In the genomic region with DNA sequence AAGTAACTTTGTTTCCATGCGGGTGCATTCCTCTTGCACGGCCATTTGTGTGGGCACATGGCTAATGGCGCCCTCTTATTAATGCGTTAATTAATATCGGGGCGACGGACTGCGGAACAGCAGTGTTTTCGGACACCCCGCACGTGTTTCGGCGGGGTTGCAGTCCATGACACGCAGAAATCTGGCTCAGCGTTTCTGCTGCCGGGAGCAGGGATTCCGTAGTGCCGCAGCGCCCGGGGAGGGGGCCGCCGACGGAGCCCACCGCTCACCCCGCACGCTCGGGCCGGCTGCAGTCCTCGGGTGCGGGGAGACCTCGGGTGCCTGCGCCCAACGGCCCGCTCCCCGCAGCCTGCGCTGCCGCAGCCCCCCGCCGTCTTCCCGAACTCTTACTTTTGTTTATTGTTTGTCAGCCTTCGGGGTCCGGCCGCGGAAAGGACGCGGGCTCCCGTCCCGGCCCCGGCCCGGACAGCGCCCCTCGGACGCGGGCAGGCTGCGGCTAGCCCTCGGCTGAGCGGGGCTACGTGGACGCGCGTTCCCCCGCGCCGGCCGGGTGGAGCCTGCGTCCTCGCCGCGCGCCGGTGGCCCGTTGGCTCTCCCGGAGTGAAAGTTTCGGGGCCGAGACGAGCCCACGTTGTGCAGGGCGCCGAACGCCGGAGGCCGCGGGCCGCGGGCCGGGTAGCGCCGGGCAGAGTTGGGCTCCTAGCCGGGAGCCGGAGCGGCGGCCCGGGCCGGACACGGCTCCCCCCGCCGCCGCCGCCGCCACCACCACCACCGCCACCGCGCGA, we compare ENCODE assay signal across 8 cellular contexts. TPM values are rescaled to one million over a fixed set of nuclear protein-coding genes. Genes with fewer than 3 reads are reported as not detected.
DNase-seq lines count a peak whose midpoint lies in the region; ATAC-seq and TF ChIP-seq lines count a peak whose summit lies in the region.

No MANE protein-coding gene starts in this region.

- H3K27ac ChIP-seq in body of pancreas (peak overlapping the region; percentile 82 to 91 (median 88)), iPS-20b (ENCODE audit: low read length) (no peak overlapping the region), gastrocnemius medialis (peak overlapping the region; percentile 90 to 96 (median 95))

- in situ Hi-C loops in G401 (cut with HindIII; ENCODE audit: low sequenced_read_pairs) (no loop called here), gastrocnemius medialis (cut with MboI; ENCODE audit: low sequenced_read_pairs in 4 of 4) (loop anchor here in 2 of 4 donors (10.0 kb wide), 2 partner anchors 102 to 252 kb away; no protein-coding TSS in a partner anchor)

- ATAC-seq in body of pancreas (peak; percentile 36), gastrocnemius medialis (peak in 1 of 2 donors; percentile 4), HG03439 (IDR thresholded peaks at IDR 0.05; ENCODE audit: unreplicated experiment) (no peak), HG02970 (IDR thresholded peaks at IDR 0.05; ENCODE audit: low FRiP score, unreplicated experiment) (no peak)

- H3K9me3 ChIP-seq in body of pancreas (no peaks in the 10 kb centered on the region), iPS-20b (ENCODE audit: insufficient read depth, low read depth, low read length) (no peaks in the 10 kb centered on the region), gastrocnemius medialis (no peaks in the 10 kb centered on the region)

- DNase-seq in G401 (ENCODE audit: low spot score) (peak; percentile 37), RPMI7951 (ENCODE audit: low read depth) (peak; percentile 24), body of pancreas (peak in 3 of 4 donors; percentile 17 to 51 (median 36)), gastrocnemius medialis (no peak), pons (ENCODE audit: low spot score) (no peak)

- no peak overlapping the region for H3K9ac ChIP-seq in iPS-20b (ENCODE audit: low read depth, low read length)

- H3K27me3 ChIP-seq in body of pancreas (no peaks in the 10 kb centered on the region), iPS-20b (ENCODE audit: insufficient read depth, low read length) (peaks cover 96% of the 10 kb centered on the region), gastrocnemius medialis (no peaks in the 10 kb centered on the region)

- intact Hi-C loops in body of pancreas (cut with DNase I), result no loop called here
- intact Hi-C loops in gastrocnemius medialis (cut with DNase I; ENCODE audit: low total_unique reads), result no loop called here

- peaks cover 66% of the 10 kb centered on the region for H3K4me1 ChIP-seq in body of pancreas
- peaks cover 28% of the 10 kb centered on the region for H3K4me1 ChIP-seq in iPS-20b (ENCODE audit: insufficient read depth, low read length)
- H3K4me1 ChIP-seq in gastrocnemius medialis, result peaks cover 59% of the 10 kb centered on the region in 2 donors

- 0% methylated on average over 20 to 92 of the region's 104 CpGs for WGBS in body of pancreas, 2 donors

- no peaks in the 10 kb centered on the region for H3K36me3 ChIP-seq in body of pancreas (replicated peaks in 1 of 2; ENCODE audit: insufficient read depth in 1 of 2, low read depth in 2 of 2)
- no peaks in the 10 kb centered on the region for H3K36me3 ChIP-seq in iPS-20b (ENCODE audit: insufficient read depth, low read depth, low read length)
- H3K36me3 ChIP-seq in gastrocnemius medialis, result no peaks in the 10 kb centered on the region

- TF ChIP-seq CTCF in body of pancreas (IDR thresholded peaks at IDR 0.05) (no peak), gastrocnemius medialis (IDR thresholded peaks at IDR 0.05 in 4 of 5, conservative IDR thresholded peaks at IDR 0.05 in 1 of 5) (no peak)

- peak overlapping the region; percentile 43 to 72 for H3K4me3 ChIP-seq in body of pancreas
- peak overlapping the region; percentile 66; the same call in 1 of the 2 replicates for H3K4me3 ChIP-seq in iPS-20b (ENCODE audit: low read length)
- peak overlapping the region; percentile 75 to 88 (median 80) for H3K4me3 ChIP-seq in gastrocnemius medialis

- TF ChIP-seq POLR2A in body of pancreas (IDR thresholded peaks at IDR 0.05) (no peak), gastrocnemius medialis (IDR thresholded peaks at IDR 0.05) (no peak)

RNA-seq across cellular contexts. Expression of a gene that starts 0.8 kb away (rescaled TPM):
- total RNA-seq in G401 (2014; rRNA removed; shearing (Covaris generic)), result 0.37 and 0.47 TPM in 2 replicates
- 0.78 and 3.0 TPM in 2 replicates for total RNA-seq in RPMI7951 (2014; rRNA removed; shearing (Covaris generic))
- total RNA-seq in body of pancreas, result 10 to 100 TPM; 21.5 to 32.3 TPM
- total RNA-seq in gastrocnemius medialis, result 10 to 100 TPM; 12.9 to 27.0 (median 26.6) TPM

Comparison
In these comparisons a context has a peak if more than half of its experiments do, and no peak if none do; other contexts are left out.
1. DNase-seq: peak in G401 (single experiment), RPMI7951 (single experiment) and body of pancreas (3 of 4); none in gastrocnemius medialis (0 of 2) and pons (single experiment).
2. Peak in every context shown above with its lines, with median percentiles within 50 percentile points of each other: H3K4me3 ChIP-seq.